ENCODE assay signal across 15 cellular contexts in genomic region chr7:144454256-144455039, GRCh38. TPM values are rescaled to one million over a fixed set of nuclear protein-coding genes. Genes with fewer than 3 reads are reported as not detected.
DNase-seq lines count a peak whose midpoint lies in the region; ATAC-seq, FAIRE-seq and TF ChIP-seq lines count a peak whose summit lies in the region.
"Had no signal": no experiment of that assay in that cellular context is flagged by ENCODE, and none has a peak within 500 bp of the region (broad histone marks: within the 10 kb centered on the region; RNA-seq: fewer than 3 reads in every experiment).

No MANE protein-coding gene starts in this region.

- no peak for FAIRE-seq in astrocyte (lab: Jason Lieb, UNC)

- H3K4me3 ChIP-seq in HEK293 (ENCODE audit: low read depth, low read length): no peak overlapping the region
- no peak overlapping the region for H3K4me3 ChIP-seq in astrocyte (ENCODE audit: insufficient read depth, low read depth, low read length)
- H3K4me3 ChIP-seq in MG63: no peak overlapping the region
- H3K4me3 ChIP-seq: thyroid gland had no signal

- H2AFZ ChIP-seq in astrocyte (ENCODE audit: low read depth, low read length): no peak overlapping the region

- H3K36me3 Mint-ChIP-seq in astrocyte (ENCODE audit: low read depth, unreplicated experiment): no peaks in the 10 kb centered on the region

- H3K27ac Mint-ChIP-seq in astrocyte (ENCODE audit: unreplicated experiment): no peak overlapping the region
- H3K27ac Mint-ChIP-seq: activated CD8-positive, alpha-beta memory T cell treated with anti-CD3 and anti-CD28 coated beads, Interleukin-2, amount 10 ng/mL, durations not matched to agents 7 days and 5 days had no signal

- no peaks in the 10 kb centered on the region for H3K9me3 ChIP-seq in HEK293 (ENCODE audit: control insufficient read depth, insufficient read depth, low read depth, low read length)
- H3K9me3 ChIP-seq in astrocyte (ENCODE audit: insufficient read depth, low read depth, low read length): no peaks in the 10 kb centered on the region
- H3K9me3 ChIP-seq in MG63: no peaks in the 10 kb centered on the region
- H3K9me3 ChIP-seq: neutrophil, thyroid gland had no signal

- no peaks in the 10 kb centered on the region for H3K36me3 ChIP-seq in HEK293 (ENCODE audit: control insufficient read depth in 2 of 2, insufficient read depth in 1 of 2, low read length in 2 of 2)
- no peaks in the 10 kb centered on the region for H3K36me3 ChIP-seq in astrocyte (ENCODE audit: insufficient read depth, low read length)
- H3K36me3 ChIP-seq in MG63: no peaks in the 10 kb centered on the region
- H3K36me3 ChIP-seq: neutrophil, thyroid gland had no signal

- no peaks in the 10 kb centered on the region for H3K79me2 ChIP-seq in astrocyte (ENCODE audit: insufficient read depth, low read length)

- no peak overlapping the region for H3K4me2 ChIP-seq in astrocyte (ENCODE audit: low read length)

- no peak overlapping the region for H3K4me3 Mint-ChIP-seq in astrocyte (ENCODE audit: unreplicated experiment)
- H3K4me3 Mint-ChIP-seq: activated CD8-positive, alpha-beta memory T cell treated with anti-CD3 and anti-CD28 coated beads, Interleukin-2, amount 10 ng/mL, durations not matched to agents 7 days and 5 days; central memory CD8-positive, alpha-beta T cell had no signal

- H3K27me3 Mint-ChIP-seq in astrocyte (ENCODE audit: low read depth, unreplicated experiment): no peaks in the 10 kb centered on the region
- H3K27me3 Mint-ChIP-seq: activated CD8-positive, alpha-beta memory T cell treated with anti-CD3 and anti-CD28 coated beads, Interleukin-2, amount 10 ng/mL, durations not matched to agents 7 days and 5 days; central memory CD8-positive, alpha-beta T cell had no signal

- H3K9me3 Mint-ChIP-seq in astrocyte (ENCODE audit: unreplicated experiment): peaks cover 2% of the 10 kb centered on the region
- H3K9me3 Mint-ChIP-seq: central memory CD8-positive, alpha-beta T cell had no signal

- POLR2A ChIA-PET in HEK293 (lab: Yijun Ruan, JAX): no interaction called here

- no peaks in the 10 kb centered on the region for H3K4me1 ChIP-seq in HEK293 (ENCODE audit: control insufficient read depth, insufficient read depth, low read length)
- no peaks in the 10 kb centered on the region for H3K4me1 ChIP-seq in astrocyte (ENCODE audit: insufficient read depth, low read length)
- H3K4me1 ChIP-seq: thyroid gland had no signal

- H3K27ac ChIP-seq in HEK293 (ENCODE audit: extremely low read depth, low read depth, low read length) (no peak overlapping the region), astrocyte (ENCODE audit: low read depth, low read length) (no peak overlapping the region)
- H3K27ac ChIP-seq: neutrophil, thyroid gland had no signal

- no peaks in the 10 kb centered on the region for H3K4me1 Mint-ChIP-seq in astrocyte (ENCODE audit: low read depth, unreplicated experiment)
- H3K4me1 Mint-ChIP-seq: activated CD8-positive, alpha-beta memory T cell treated with anti-CD3 and anti-CD28 coated beads, Interleukin-2, amount 10 ng/mL, durations not matched to agents 7 days and 5 days; central memory CD8-positive, alpha-beta T cell had no signal

- CTCF ChIA-PET in HEK293 (lab: Yijun Ruan, JAX): interaction anchor here (0.8 to 1.8 kb wide), 5 partner anchors 13 to 1030 kb away, joined by 3 to 9 read pairs (median 3); no protein-coding TSS in a partner anchor

- DNase-seq in AG09319 (ENCODE audit: extremely low read depth, low read depth): no peak
- no peak for DNase-seq in astrocyte (ENCODE audit: low read depth)
- DNase-seq in left lobe of liver (ENCODE audit: low spot score): no peak
- DNase-seq in MG63: no peak
- DNase-seq in occipital lobe (lab: John Stamatoyannopoulos, UW): no peak
- no peak for DNase-seq in nucleus accumbens (lab: John Stamatoyannopoulos, UW)
- DNase-seq in NCI-H1694 treated with DMSO at 0.1 percent for 48 hours (lab: John Stamatoyannopoulos, UW): no peak
- DNase-seq: activated CD8-positive, alpha-beta memory T cell treated with anti-CD3 and anti-CD28 coated beads, Interleukin-2, amount 10 ng/mL, durations not matched to agents 7 days and 5 days; COR-L47; NCI-H2107; SW 1271 had no signal

- TF ChIP-seq CTCF in AG09319 (IDR thresholded peaks at IDR 0.05; ENCODE audit: low read depth, low read length) (peak; percentile 34), HEK293 (tag by site-specific recombination; IDR thresholded peaks at IDR 0.05) (no peak), astrocyte (IDR thresholded peaks at IDR 0.05; ENCODE audit: insufficient read depth, low read depth, low read length) (peak; percentile 18)

- H3K27me3 ChIP-seq in astrocyte (ENCODE audit: insufficient read depth, low read length) (no peaks in the 10 kb centered on the region), MG63 (no peaks in the 10 kb centered on the region)
- H3K27me3 ChIP-seq: neutrophil, thyroid gland had no signal

- H3K9ac ChIP-seq in astrocyte (ENCODE audit: low read length): no peak overlapping the region

- peak; percentile 55 for ATAC-seq in left lobe of liver
- ATAC-seq: activated CD8-positive, alpha-beta memory T cell treated with anti-CD3 and anti-CD28 coated beads, Interleukin-2, amount 10 ng/mL, durations not matched to agents 7 days and 5 days had no signal

- H4K20me1 ChIP-seq in astrocyte (ENCODE audit: insufficient read depth, low read length): no peaks in the 10 kb centered on the region

TF ChIP-seq in HEK293, 187 proteins besides CTCF, POLR2A, EP300 and RAD21:
- TF ChIP-seq ZNF555 (tag by site-specific recombination; conservative IDR thresholded peaks at IDR 0.05) (no peak), ZNF600 (tag by site-specific recombination; IDR thresholded peaks at IDR 0.05) (no peak), KLF8 (tag by site-specific recombination; IDR thresholded peaks at IDR 0.05) (no peak), ZNF660 (tag by site-specific recombination; IDR thresholded peaks at IDR 0.05) (0 out of 2 replicates have a peak, but pooled peaks have one; percentile 23)

RNA-seq across cellular contexts. Expression of gene NOBOX, which starts 51.0 kb away (rescaled TPM):
- total RNA-seq in astrocyte: not detected in 2 replicates
- total RNA-seq in left lobe of liver: not detected
- not detected in 2 replicates for total RNA-seq in MG63 (2014; rRNA removed; shearing (Covaris generic); ENCODE audit: low replicate concordance)
- not detected for total RNA-seq in occipital lobe
- total RNA-seq: activated CD8-positive, alpha-beta memory T cell treated with anti-CD3 and anti-CD28 coated beads, Interleukin-2, amount 10 ng/mL, durations not matched to agents 7 days and 5 days; thyroid gland had no signal
